ENCODE assay signal across 9 cellular contexts in the genomic region with DNA sequence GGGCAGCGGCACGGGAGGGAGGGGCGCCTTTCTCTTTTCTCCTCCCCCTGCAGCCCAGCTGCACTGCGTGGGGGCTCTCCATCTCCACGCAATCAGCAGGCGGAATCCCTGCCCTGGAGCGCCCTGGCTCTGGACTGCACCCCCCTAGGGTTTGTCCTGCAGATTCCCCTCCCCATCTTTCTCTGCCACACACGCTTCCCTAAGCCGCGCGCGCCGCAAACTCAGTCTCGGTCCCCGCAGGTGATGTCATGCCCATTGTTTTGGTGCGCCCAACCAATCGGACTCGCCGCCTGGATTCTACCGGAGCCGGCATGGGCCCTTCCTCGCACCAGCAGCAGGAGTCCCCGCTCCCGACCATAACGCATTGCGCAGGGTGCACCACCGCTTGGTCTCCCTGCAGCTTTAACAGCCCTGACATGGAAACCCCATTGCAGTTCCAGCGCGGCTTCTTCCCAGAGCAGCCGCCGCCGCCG. TPM values are rescaled to one million over a fixed set of nuclear protein-coding genes. Genes with fewer than 3 reads are reported as not detected.
DNase-seq lines count a peak whose midpoint lies in the region; ATAC-seq and TF ChIP-seq lines count a peak whose summit lies in the region.
"Had no signal": no experiment of that assay in that cellular context is flagged by ENCODE, and none has a peak within 500 bp of the region (broad histone marks: within the 10 kb centered on the region; RNA-seq: fewer than 3 reads in every experiment).

A gene (plus strand): TSS at position 347 of the 473 bp plus-strand sequence. CDS start 70 bp downstream, at position 417.

- H3K27me3 Mint-ChIP-seq in WTC11 (ENCODE audit: low read depth) = peaks cover 4% of the 10 kb centered on the region; the same call in 1 of the 2 replicates
- peaks cover 26% of the 10 kb centered on the region for H3K27me3 Mint-ChIP-seq in neural progenitor cell (ENCODE audit: insufficient read depth, low read depth)

- H3K27me3 ChIP-seq in gastroesophageal sphincter (peaks cover 39% of the 10 kb centered on the region), neural progenitor cell (peaks cover 12% of the 10 kb centered on the region)

- H3F3A ChIP-seq in neural progenitor cell (ENCODE audit: low read depth) = peaks cover 45% of the 10 kb centered on the region

- H3K79me2 ChIP-seq in neural progenitor cell (ENCODE audit: low read depth) = peaks cover 38% of the 10 kb centered on the region

- no peak for TF ChIP-seq EP300 in gastroesophageal sphincter (IDR thresholded peaks at IDR 0.05)

- TF ChIP-seq CTCF in WTC11 (IDR thresholded peaks at IDR 0.05) (no peak), gastroesophageal sphincter (IDR thresholded peaks at IDR 0.05) (peak in 1 of 4 experiments; percentile 18), neural progenitor cell (IDR thresholded peaks at IDR 0.05) (no peak)

- no peak for TF ChIP-seq POLR2A in gastroesophageal sphincter (IDR thresholded peaks at IDR 0.05)

- 0% methylated on average over 1 to 5 of the region's 33 CpGs for WGBS in gastroesophageal sphincter (ENCODE audit: low coverage in 1 of 2), 2 donors

- peak within 1 kb of the TSS; percentile 99 for H3K4me3 Mint-ChIP-seq in WTC11
- H3K4me3 Mint-ChIP-seq in neural progenitor cell = peak within 1 kb of the TSS; percentile 99

- ATAC-seq in GM21825 (IDR thresholded peaks at IDR 0.05; ENCODE audit: unreplicated experiment) (peak; percentile 63), WTC11 (peak; percentile 54), gastroesophageal sphincter (peak; percentile 81)

- peak within 1 kb of the TSS; percentile 64 to 74 for H3K4me3 ChIP-seq in gastroesophageal sphincter
- H3K4me3 ChIP-seq in neural progenitor cell = peak within 1 kb of the TSS; percentile 97

- H3K27ac Mint-ChIP-seq in WTC11 (peak within 1 kb of the TSS; percentile 100), neural progenitor cell (peak within 1 kb of the TSS; percentile 67)

- POLR2A ChIA-PET in WTC11 (lab: Charles Lee) = no interaction called here

- H3K27ac ChIP-seq in gastroesophageal sphincter (peak within 1 kb of the TSS in 3 of 4 donors; percentile 65 to 73 (median 67)), neural progenitor cell (peak within 1 kb of the TSS; percentile 83)

- H3K4me2 ChIP-seq in neural progenitor cell = peak within 1 kb of the TSS; percentile 93

- peak; percentile 73 for DNase-seq in NCI-H1105 (lab: John Stamatoyannopoulos, UW)
- DNase-seq in WTC11 (ENCODE audit: low spot score) = peak; percentile 90
- DNase-seq in neural progenitor cell (ENCODE audit: low spot score) = peak; percentile 93
- no peak for DNase-seq in NCI-H2029 (lab: John Stamatoyannopoulos, UW)
- no peak for DNase-seq in NK-92 (lab: John Stamatoyannopoulos, UW; ENCODE audit: unreplicated experiment)

- H3K4me1 Mint-ChIP-seq in WTC11 = peaks cover 43% of the 10 kb centered on the region
- H3K4me1 Mint-ChIP-seq in neural progenitor cell = peaks cover 23% of the 10 kb centered on the region

- H3K9me3 Mint-ChIP-seq in WTC11 (no peaks in the 10 kb centered on the region), neural progenitor cell (no peaks in the 10 kb centered on the region)

- H3K36me3 ChIP-seq in ES-I3 (ENCODE audit: insufficient read depth, low read length) (no peaks in the 10 kb centered on the region), gastroesophageal sphincter (no peaks in the 10 kb centered on the region), neural progenitor cell (no peaks in the 10 kb centered on the region)

- H3K9ac ChIP-seq in ES-I3 (ENCODE audit: low read depth, low read length) (peak within 1 kb of the TSS; percentile 92), neural progenitor cell (peak within 1 kb of the TSS; percentile 50)

- peaks cover 10% of the 10 kb centered on the region for H4K20me1 ChIP-seq in neural progenitor cell (ENCODE audit: low read depth)

- H3K36me3 Mint-ChIP-seq in WTC11 (no peaks in the 10 kb centered on the region; the same call in 1 of the 2 replicates), neural progenitor cell (no peaks in the 10 kb centered on the region)

- CTCF ChIA-PET in WTC11 (lab: Charles Lee) = interaction anchor here (0.7 to 10.6 kb wide), 4 partner anchors 24 to 344 kb away, joined by 3 to 156 read pairs (median 8); no protein-coding TSS in a partner anchor

- peak within 1 kb of the TSS; percentile 94 for H2AFZ ChIP-seq in neural progenitor cell (replicated peaks)

- H3K4me1 ChIP-seq in ES-I3 (ENCODE audit: insufficient read depth, low read length) = peaks cover 4% of the 10 kb centered on the region; the same call in 1 of the 2 replicates
- H3K4me1 ChIP-seq in gastroesophageal sphincter = peaks cover 0 to 38% (median 11%) of the 10 kb centered on the region in 3 donors
- H3K4me1 ChIP-seq in neural progenitor cell = peaks cover 27% of the 10 kb centered on the region

- H3K9me3 ChIP-seq in ES-I3 (ENCODE audit: control insufficient read depth, insufficient read depth, low read length) (no peaks in the 10 kb centered on the region), gastroesophageal sphincter (no peaks in the 10 kb centered on the region), neural progenitor cell (ENCODE audit: low read depth) (no peaks in the 10 kb centered on the region)

TF ChIP-seq in WTC11, 78 proteins besides CTCF, POLR2A, EP300 and RAD21 (continues in another document):
- TF ChIP-seq FOXJ3 (CRISPR knock-in tag; IDR thresholded peaks at IDR 0.05; ENCODE audit: borderline replicate concordance) (no peak), NFATC4 (CRISPR knock-in tag; IDR thresholded peaks at IDR 0.05) (no peak), OVOL2 (CRISPR knock-in tag; IDR thresholded peaks at IDR 0.05; ENCODE audit: borderline replicate concordance) (no peak), MXD4 (CRISPR knock-in tag; IDR thresholded peaks at IDR 0.05; ENCODE audit: borderline replicate concordance) (no peak), ZNF423 (CRISPR knock-in tag; IDR thresholded peaks at IDR 0.05) (peak; percentile 4; the same call in 1 of the 2 replicates), ZNF671 (CRISPR knock-in tag; IDR thresholded peaks at IDR 0.05) (no peak), IRF2 (CRISPR knock-in tag; IDR thresholded peaks at IDR 0.05; ENCODE audit: borderline replicate concordance, low read depth) (no peak), NR1H2 (CRISPR knock-in tag; IDR thresholded peaks at IDR 0.05) (no peak), ZNF317 (CRISPR knock-in tag; IDR thresholded peaks at IDR 0.05; ENCODE audit: borderline replicate concordance, low read depth) (no peak), MYBL2 (CRISPR knock-in tag; IDR thresholded peaks at IDR 0.05) (no peak; the same call in 1 of the 2 replicates), NR2C2 (CRISPR knock-in tag; IDR thresholded peaks at IDR 0.05) (no peak)
- TF ChIP-seq, protein P1, sequence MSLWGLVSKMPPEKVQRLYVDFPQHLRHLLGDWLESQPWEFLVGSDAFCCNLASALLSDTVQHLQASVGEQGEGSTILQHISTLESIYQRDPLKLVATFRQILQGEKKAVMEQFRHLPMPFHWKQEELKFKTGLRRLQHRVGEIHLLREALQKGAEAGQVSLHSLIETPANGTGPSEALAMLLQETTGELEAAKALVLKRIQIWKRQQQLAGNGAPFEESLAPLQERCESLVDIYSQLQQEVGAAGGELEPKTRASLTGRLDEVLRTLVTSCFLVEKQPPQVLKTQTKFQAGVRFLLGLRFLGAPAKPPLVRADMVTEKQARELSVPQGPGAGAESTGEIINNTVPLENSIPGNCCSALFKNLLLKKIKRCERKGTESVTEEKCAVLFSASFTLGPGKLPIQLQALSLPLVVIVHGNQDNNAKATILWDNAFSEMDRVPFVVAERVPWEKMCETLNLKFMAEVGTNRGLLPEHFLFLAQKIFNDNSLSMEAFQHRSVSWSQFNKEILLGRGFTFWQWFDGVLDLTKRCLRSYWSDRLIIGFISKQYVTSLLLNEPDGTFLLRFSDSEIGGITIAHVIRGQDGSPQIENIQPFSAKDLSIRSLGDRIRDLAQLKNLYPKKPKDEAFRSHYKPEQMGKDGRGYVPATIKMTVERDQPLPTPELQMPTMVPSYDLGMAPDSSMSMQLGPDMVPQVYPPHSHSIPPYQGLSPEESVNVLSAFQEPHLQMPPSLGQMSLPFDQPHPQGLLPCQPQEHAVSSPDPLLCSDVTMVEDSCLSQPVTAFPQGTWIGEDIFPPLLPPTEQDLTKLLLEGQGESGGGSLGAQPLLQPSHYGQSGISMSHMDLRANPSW (CRISPR knock-in tag; conservative IDR thresholded peaks at IDR 0.05; ENCODE audit: low read depth) = no peak
- TF ChIP-seq, protein P2, sequence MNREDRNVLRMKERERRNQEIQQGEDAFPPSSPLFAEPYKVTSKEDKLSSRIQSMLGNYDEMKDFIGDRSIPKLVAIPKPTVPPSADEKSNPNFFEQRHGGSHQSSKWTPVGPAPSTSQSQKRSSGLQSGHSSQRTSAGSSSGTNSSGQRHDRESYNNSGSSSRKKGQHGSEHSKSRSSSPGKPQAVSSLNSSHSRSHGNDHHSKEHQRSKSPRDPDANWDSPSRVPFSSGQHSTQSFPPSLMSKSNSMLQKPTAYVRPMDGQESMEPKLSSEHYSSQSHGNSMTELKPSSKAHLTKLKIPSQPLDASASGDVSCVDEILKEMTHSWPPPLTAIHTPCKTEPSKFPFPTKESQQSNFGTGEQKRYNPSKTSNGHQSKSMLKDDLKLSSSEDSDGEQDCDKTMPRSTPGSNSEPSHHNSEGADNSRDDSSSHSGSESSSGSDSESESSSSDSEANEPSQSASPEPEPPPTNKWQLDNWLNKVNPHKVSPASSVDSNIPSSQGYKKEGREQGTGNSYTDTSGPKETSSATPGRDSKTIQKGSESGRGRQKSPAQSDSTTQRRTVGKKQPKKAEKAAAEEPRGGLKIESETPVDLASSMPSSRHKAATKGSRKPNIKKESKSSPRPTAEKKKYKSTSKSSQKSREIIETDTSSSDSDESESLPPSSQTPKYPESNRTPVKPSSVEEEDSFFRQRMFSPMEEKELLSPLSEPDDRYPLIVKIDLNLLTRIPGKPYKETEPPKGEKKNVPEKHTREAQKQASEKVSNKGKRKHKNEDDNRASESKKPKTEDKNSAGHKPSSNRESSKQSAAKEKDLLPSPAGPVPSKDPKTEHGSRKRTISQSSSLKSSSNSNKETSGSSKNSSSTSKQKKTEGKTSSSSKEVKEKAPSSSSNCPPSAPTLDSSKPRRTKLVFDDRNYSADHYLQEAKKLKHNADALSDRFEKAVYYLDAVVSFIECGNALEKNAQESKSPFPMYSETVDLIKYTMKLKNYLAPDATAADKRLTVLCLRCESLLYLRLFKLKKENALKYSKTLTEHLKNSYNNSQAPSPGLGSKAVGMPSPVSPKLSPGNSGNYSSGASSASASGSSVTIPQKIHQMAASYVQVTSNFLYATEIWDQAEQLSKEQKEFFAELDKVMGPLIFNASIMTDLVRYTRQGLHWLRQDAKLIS (CRISPR knock-in tag; IDR thresholded peaks at IDR 0.05; ENCODE audit: borderline replicate concordance) = peak; percentile 80

RNA-seq across cellular contexts. Expression of the gene that starts here (rescaled TPM):
- total RNA-seq in WTC11 (2021) = 11.9 to 13.1 TPM (median 12.0 TPM) in 3 replicates
- total RNA-seq in gastroesophageal sphincter = 1 to 10 TPM; 2.8 to 7.8 (median 3.5) TPM
- 5.2 and 6.2 TPM in 2 replicates for total RNA-seq in neural progenitor cell (ENCODE audit: low replicate concordance)
- total RNA-seq: T-helper 2 cell treated with Interferon-gamma antibody and Interleukin-4, amounts not matched to agents 100 ng/mL and 5 ng/mL, for 36 hours had no signal

Comparison
In these comparisons a context has a peak if more than half of its experiments do, and no peak if none do; other contexts are left out.
1. DNase-seq: peak in NCI-H1105 (single experiment), WTC11 (single experiment) and neural progenitor cell (single experiment); none in NCI-H2029 (single experiment) and NK-92 (single experiment).
2. Peak in every context shown above with its lines, with median percentiles within 50 percentile points of each other: ATAC-seq.